ENCODE assay signal across 12 cellular contexts in the genomic region with DNA sequence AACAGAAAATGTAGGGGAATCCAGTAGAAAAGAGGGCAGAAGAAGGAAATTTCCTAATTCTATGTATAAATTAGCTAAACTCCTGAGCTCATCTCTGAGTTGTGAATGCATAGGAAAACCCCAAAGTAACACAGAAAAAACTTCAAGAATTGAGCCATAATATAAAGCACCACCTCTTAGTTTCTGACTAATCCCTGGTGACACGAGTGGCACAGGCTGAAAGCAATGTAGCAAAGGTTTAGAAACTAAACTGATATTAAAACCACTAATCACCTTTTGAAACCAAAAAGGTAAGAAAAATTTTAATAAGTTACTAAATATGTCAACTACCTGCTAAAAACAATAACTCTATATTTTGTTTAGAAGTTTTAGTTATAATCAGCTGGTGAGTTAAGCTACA.
DNase-seq lines count a peak whose midpoint lies in the region; ATAC-seq and TF ChIP-seq lines count a peak whose summit lies in the region.
"Had no signal": no experiment of that assay in that cellular context is flagged by ENCODE, and none has a peak within 500 bp of the region (broad histone marks: within the 10 kb centered on the region; RNA-seq: fewer than 3 reads in every experiment).

No MANE protein-coding gene starts in this region.

- peaks cover 0 to 10% of the 10 kb centered on the region in 2 experiments; a peak in 1 of 4 replicates for H3K36me3 ChIP-seq in HCT116 (ENCODE audit: control insufficient read depth in 1 of 2, insufficient read depth in 2 of 2, low read length in 2 of 2)
- H3K36me3 ChIP-seq: neural progenitor cell had no signal

- H3K9me3 ChIP-seq in HCT116 (ENCODE audit: control insufficient read depth in 1 of 2, insufficient read depth in 1 of 2, low read depth in 1 of 2, low read length in 2 of 2) = no peaks in the 10 kb centered on the region

- H2AFZ ChIP-seq in HCT116 (ENCODE audit: low read depth, low read length, poor library complexity, severe bottlenecking) = peak overlapping the region; percentile 73
- H2AFZ ChIP-seq: neural progenitor cell had no signal

- intact Hi-C loops in HCT116 (cut with micrococcal nuclease) = loop anchor here (10.0 kb wide), 2 partner anchors 241 to 401 kb away; no protein-coding TSS in a partner anchor

- H4K20me1 ChIP-seq in HCT116 (ENCODE audit: insufficient read depth) = no peaks in the 10 kb centered on the region

- H3K4me3 ChIP-seq in HCT116 (replicated peaks in 1 of 2; ENCODE audit: low read depth in 1 of 2, low read length in 2 of 2) = no peak overlapping the region
- H3K4me3 ChIP-seq: neural progenitor cell had no signal

- peak overlapping the region; percentile 91 for H3K27ac ChIP-seq in HCT116 (ENCODE audit: low read depth, low read length)
- H3K27ac ChIP-seq: neural progenitor cell had no signal

- peak overlapping the region; percentile 68 for H3K4me2 ChIP-seq in HCT116 (ENCODE audit: low read length)
- H3K4me2 ChIP-seq: neural progenitor cell had no signal

- H3K9ac ChIP-seq in HCT116 (ENCODE audit: low read length) = peak overlapping the region; percentile 54
- H3K9ac ChIP-seq: neural progenitor cell had no signal

- peaks cover 47 to 53% of the 10 kb centered on the region in 2 experiments for H3K4me1 ChIP-seq in HCT116 (ENCODE audit: control insufficient read depth in 1 of 2, insufficient read depth in 2 of 2, low read length in 2 of 2)

- no peak for TF ChIP-seq CTCF in HCT116 (IDR thresholded peaks at IDR 0.05 in 2 of 3, conservative IDR thresholded peaks at IDR 0.05 in 1 of 3; ENCODE audit: borderline replicate concordance in 1 of 3, insufficient read depth in 1 of 3, low read depth in 2 of 3, low read length in 2 of 3)

- RAD21 ChIA-PET in HCT116 (lab: Charles Lee; ENCODE audit: low non-redundant PET in 1 of 2, low total read pairs in 2 of 2, uncharacterized antibody in 2 of 2, unreplicated experiment in 2 of 2) = no interaction called here

- ATAC-seq in GM19025 (IDR thresholded peaks at IDR 0.05; ENCODE audit: low read depth, unreplicated experiment) (peak; percentile 50), HCT116 (no peak), HG03432 (IDR thresholded peaks at IDR 0.05; ENCODE audit: unreplicated experiment) (peak; percentile 38), GM21737 (IDR thresholded peaks at IDR 0.05; ENCODE audit: unreplicated experiment) (no peak)

- TF ChIP-seq POLR2A in HCT116 (IDR thresholded peaks at IDR 0.05; ENCODE audit: borderline replicate concordance, extremely low read depth, insufficient read depth, insufficient read length) = no peak

- TF ChIP-seq RAD21 in HCT116 (IDR thresholded peaks at IDR 0.05; ENCODE audit: low read depth) = no peak

- no peaks in the 10 kb centered on the region for H3K27me3 ChIP-seq in HCT116 (ENCODE audit: insufficient read depth, low read length)
- H3K27me3 ChIP-seq: neural progenitor cell had no signal

- POLR2A ChIA-PET in HCT116 (lab: Charles Lee) = no interaction called here

- CTCF ChIA-PET in HCT116 (lab: Charles Lee) = no interaction called here

- DNase-seq in HCT116 (ENCODE audit: low read depth, low spot score) (peak; percentile 3), kidney tubule cell (ENCODE audit: low spot score) (peak; percentile 15), NCI-H2081 treated with DMSO at 0.1 percent for 48 hours (lab: John Stamatoyannopoulos, UW) (no peak), HUDEP-2 (lab: John Stamatoyannopoulos, UW; ENCODE audit: unreplicated experiment in 76 of 76) (no peak)
- DNase-seq: activated naive CD4-positive, alpha-beta T cell treated with anti-CD3 and anti-CD28 coated beads, Interleukin-2, amount 10 ng/mL, durations not matched to agents 7 days and 5 days; NCI-H526 treated with DMSO at 0.1 percent for 48 hours; RPMI8226; T1000 had no signal

- no peaks in the 10 kb centered on the region for H3K9me2 ChIP-seq in HCT116 (ENCODE audit: insufficient read depth)

- no peaks in the 10 kb centered on the region for H3K79me2 ChIP-seq in HCT116 (ENCODE audit: insufficient read depth, low read length)

- no TSS peak for BruUV-seq in HCT116 (replicated peaks; lab: Mats Ljungman, UMichigan)

TF ChIP-seq in HCT116, 20 proteins besides CTCF, POLR2A, EP300 and RAD21:
- TF ChIP-seq FOSL1 (IDR thresholded peaks at IDR 0.05; ENCODE audit: low read depth) (0 out of 2 replicates have a peak, but pooled peaks have one; percentile 6), CBX3 (IDR thresholded peaks at IDR 0.05; ENCODE audit: low read depth) (no peak)

Comparison
In these comparisons a context has a peak if more than half of its experiments do, and no peak if none do; other contexts are left out.
1. ATAC-seq: peak in GM19025 (single experiment) and HG03432 (single experiment); none in HCT116 (single experiment) and GM21737 (single experiment).
2. DNase-seq: peak in HCT116 (single experiment) and kidney tubule cell (single experiment); none in NCI-H2081 treated with DMSO at 0.1 percent for 48 hours (single experiment) and HUDEP-2 (0 of 76).